In the genomic region with DNA sequence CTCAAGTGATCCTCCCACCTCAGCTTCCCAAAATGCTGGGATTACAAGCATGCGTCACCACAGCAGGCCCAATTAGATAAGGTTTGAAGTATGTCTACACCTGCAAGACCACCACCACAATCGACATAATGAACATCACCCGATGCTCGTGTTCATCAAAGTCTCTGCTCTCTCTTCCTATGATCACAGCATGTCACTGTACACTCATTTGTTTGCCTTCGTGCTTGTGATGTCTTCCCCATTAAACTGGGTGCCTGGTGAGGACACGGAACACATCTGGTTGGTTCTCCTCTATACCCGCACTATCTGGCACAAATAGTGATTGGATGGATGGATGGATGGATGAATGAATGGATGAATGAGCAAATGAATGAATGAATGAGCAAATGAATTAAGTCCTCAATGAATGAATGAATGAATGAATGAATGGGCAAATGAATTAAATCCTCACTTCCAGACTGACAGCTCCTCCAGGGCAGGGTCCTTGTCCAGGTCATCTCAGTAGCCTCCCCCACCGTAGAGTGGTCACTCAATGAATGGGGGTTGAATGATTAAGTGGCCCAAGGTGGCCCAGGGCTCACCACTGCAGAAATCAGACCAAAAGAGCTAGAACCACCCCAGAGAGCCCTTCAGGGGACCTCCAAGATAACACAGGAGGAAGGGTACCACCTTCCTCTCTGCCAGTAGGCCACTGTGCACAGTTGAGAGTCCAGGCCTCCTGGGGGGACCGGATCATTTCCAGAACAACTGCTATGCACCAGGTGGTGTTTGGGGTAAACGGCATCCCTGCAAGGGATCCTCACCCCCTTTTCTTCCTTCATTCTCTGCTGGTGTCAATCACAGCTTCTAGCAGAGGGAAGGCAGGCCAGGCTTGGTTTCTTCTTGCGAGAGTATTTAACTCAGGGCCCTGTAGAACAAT, we compare ENCODE assay signal across 9 cellular contexts. TPM values are rescaled to one million over a fixed set of nuclear protein-coding genes. Genes with fewer than 3 reads are reported as not detected.
DNase-seq lines count a peak whose midpoint lies in the region; ATAC-seq and TF ChIP-seq lines count a peak whose summit lies in the region.
"Had no signal": no experiment of that assay in that cellular context is flagged by ENCODE, and none has a peak within 500 bp of the region (broad histone marks: within the 10 kb centered on the region; RNA-seq: fewer than 3 reads in every experiment).

No MANE protein-coding gene starts in this region.

- H3K4me1 ChIP-seq in CD8-positive, alpha-beta memory T cell (ENCODE audit: insufficient read depth, low read length), result peaks cover 29% of the 10 kb centered on the region
- peaks cover 6% of the 10 kb centered on the region for H3K4me1 ChIP-seq in skeletal muscle satellite cell (ENCODE audit: control insufficient read depth, insufficient read depth, low read length)

- no peak overlapping the region for H3K27ac ChIP-seq in CD8-positive, alpha-beta memory T cell (ENCODE audit: low read depth, low read length)
- H3K27ac ChIP-seq in WERI-Rb-1, result peak overlapping the region; percentile 64

- no peak for ATAC-seq in sciatic nerve
- ATAC-seq: mucosa of descending colon had no signal

- H3K36me3 Mint-ChIP-seq in CD8-positive, alpha-beta memory T cell, result peaks cover 24 to 49% (median 26%) of the 10 kb centered on the region in 3 donors

- TF ChIP-seq CTCF in WERI-Rb-1 (IDR thresholded peaks at IDR 0.05; ENCODE audit: low read depth, low read length), result no peak

- H3K4me1 Mint-ChIP-seq in CD8-positive, alpha-beta memory T cell, result peaks cover 37 to 54% (median 46%) of the 10 kb centered on the region in 3 donors

- H3K9me3 ChIP-seq in CD8-positive, alpha-beta memory T cell (ENCODE audit: low read length), result no peaks in the 10 kb centered on the region
- H3K9me3 ChIP-seq in WERI-Rb-1 (ENCODE audit: severe bottlenecking) (no peaks in the 10 kb centered on the region), skeletal muscle satellite cell (replicated peaks; ENCODE audit: low read length) (no peaks in the 10 kb centered on the region)
- H3K9me3 ChIP-seq: mucosa of descending colon had no signal

- H3K9ac ChIP-seq in skeletal muscle satellite cell (ENCODE audit: low read depth, low read length), result no peak overlapping the region

- H3K9me3 Mint-ChIP-seq in CD8-positive, alpha-beta memory T cell, result peaks cover 0 to 13% (median 0%) of the 10 kb centered on the region in 5 donors

- peaks cover 0 to 27% of the 10 kb centered on the region in 2 donors for H3K27me3 Mint-ChIP-seq in CD8-positive, alpha-beta memory T cell

- no peaks in the 10 kb centered on the region for H3K27me3 ChIP-seq in CD8-positive, alpha-beta memory T cell (ENCODE audit: insufficient read depth, low read length, poor library complexity, severe bottlenecking)
- H3K27me3 ChIP-seq in WERI-Rb-1 (ENCODE audit: insufficient read depth, low read depth, severe bottlenecking) (no peaks in the 10 kb centered on the region), skeletal muscle satellite cell (ENCODE audit: control insufficient read depth, insufficient read depth, low read length) (no peaks in the 10 kb centered on the region)

- H3K4me3 Mint-ChIP-seq in CD8-positive, alpha-beta memory T cell, result peak overlapping the region; percentile 29 to 100 (median 97)

- H3K36me3 ChIP-seq in CD8-positive, alpha-beta memory T cell (ENCODE audit: insufficient read depth, low read length), result peaks cover 40% of the 10 kb centered on the region
- H3K36me3 ChIP-seq in WERI-Rb-1, result peaks cover 61% of the 10 kb centered on the region
- peaks cover 52% of the 10 kb centered on the region for H3K36me3 ChIP-seq in skeletal muscle satellite cell (ENCODE audit: insufficient read depth, low read length)

- intact Hi-C loops in sciatic nerve (cut with DNase I), result no loop called here

- peak overlapping the region; percentile 4 for H3K4me2 ChIP-seq in skeletal muscle satellite cell (ENCODE audit: low read length)

- POLR2A ChIA-PET in CD8-positive, alpha-beta memory T cell (lab: Charles Lee), result interaction anchor here (0.6 to 3.2 kb wide), 5 partner anchors 13 to 140 kb away, joined by 3 to 29 read pairs (median 3); no protein-coding TSS in a partner anchor

- CTCF ChIA-PET in CD8-positive, alpha-beta memory T cell (lab: Charles Lee), result interaction anchor here (1.1 to 1.9 kb wide), 6 partner anchors 9 to 140 kb away, joined by 3 to 31 read pairs (median 4); no protein-coding TSS in a partner anchor

- peak in 2 of 5 donors; percentile 20 to 31 for DNase-seq in CD8-positive, alpha-beta memory T cell
- peak; percentile 85 for DNase-seq in HT-29 (ENCODE audit: low spot score)
- no peak for DNase-seq in WERI-Rb-1
- DNase-seq in fibroblast of gingiva (ENCODE audit: low read depth), result peak; percentile 77
- DNase-seq in activated CD4-positive, CD25-positive, alpha-beta regulatory T cell treated with anti-CD3 and anti-CD28 coated beads, Interleukin-2, amount 50 U/mL, for 72 hours, result no peak
- DNase-seq in sciatic nerve (ENCODE audit: low spot score), result no peak
- no peak for DNase-seq in T-helper 9 cell

- H3K4me3 ChIP-seq in CD8-positive, alpha-beta memory T cell (ENCODE audit: low read length), result no peak overlapping the region
- no peak overlapping the region for H3K4me3 ChIP-seq in WERI-Rb-1 (ENCODE audit: low read depth, low read length)
- H3K4me3 ChIP-seq in skeletal muscle satellite cell (ENCODE audit: low read length), result no peak overlapping the region
- H3K4me3 ChIP-seq: mucosa of descending colon had no signal

- peak overlapping the region; percentile 85 to 98 (median 94) for H3K27ac Mint-ChIP-seq in CD8-positive, alpha-beta memory T cell

RNA-seq across cellular contexts. Expression of a gene that starts 4.9 kb away (rescaled TPM):
- total RNA-seq in CD8-positive, alpha-beta memory T cell, result 1,000 to 10,000 TPM; 7,281 to 7,320 TPM
- polyA plus RNA-seq in CD8-positive, alpha-beta memory T cell, result 15,398 TPM
- total RNA-seq in HT-29 (2014; rRNA removed; shearing (Covaris generic)), result 2,777 and 3,103 TPM in 2 replicates
- 4,092 and 6,835 TPM in 2 replicates for total RNA-seq in skeletal muscle satellite cell (2012; rRNA removed)
- total RNA-seq in sciatic nerve, result 3,456 TPM

RNA-seq across cellular contexts. Expression of a gene that starts 11.9 kb away (rescaled TPM):
- total RNA-seq in CD8-positive, alpha-beta memory T cell, result 10 to 100 TPM; 16.3 to 16.9 TPM
- polyA plus RNA-seq in CD8-positive, alpha-beta memory T cell, result 3.0 TPM
- total RNA-seq in HT-29 (2014; rRNA removed; shearing (Covaris generic)), result 14.7 and 16.1 TPM in 2 replicates
- total RNA-seq in skeletal muscle satellite cell (2012; rRNA removed), result 9.8 and 10.1 TPM in 2 replicates
- 9.9 TPM for total RNA-seq in sciatic nerve

Comparison
In these comparisons a context has a peak if more than half of its experiments do, and no peak if none do; other contexts are left out.
1. DNase-seq: peak in HT-29 (single experiment) and fibroblast of gingiva (single experiment); none in WERI-Rb-1 (single experiment), activated CD4-positive, CD25-positive, alpha-beta regulatory T cell treated with anti-CD3 and anti-CD28 coated beads, Interleukin-2, amount 50 U/mL, for 72 hours (single experiment), sciatic nerve (single experiment) and T-helper 9 cell (single experiment).